In genomic region chr2:98492441-98492840, GRCh38 we compare ENCODE assay signal across 20 cellular contexts. TPM values are rescaled to one million over a fixed set of nuclear protein-coding genes. Genes with fewer than 3 reads are reported as not detected.
A peak's percentile ranks its signal among the peaks of the same experiment; 100 is the strongest.
DNase-seq lines count a peak whose midpoint lies in the region; ATAC-seq and TF ChIP-seq lines count a peak whose summit lies in the region.
"Had no signal": no experiment of that assay in that cellular context is flagged by ENCODE, and none has a peak within 500 bp of the region (broad histone marks: within the 10 kb centered on the region; RNA-seq: fewer than 3 reads in every experiment).

No MANE protein-coding gene starts in this region.

- in situ Hi-C loops in KBM-7 (cut with MboI; ENCODE audit: low pct_unique_long_range_greater_than_20kb, low sequenced_read_pairs) = no loop called here

- ATAC-seq in CD4-positive, CD25-positive, alpha-beta regulatory T cell (ENCODE audit: low read depth in 2 of 2) = no peak
- peak; percentile 45 for ATAC-seq in activated naive CD8-positive, alpha-beta T cell treated with anti-CD3 and anti-CD28 coated beads, Interleukin-2, amount 50 U/mL, for 24 hours
- ATAC-seq: A549, GM23338, PC-3 had no signal

- no peak overlapping the region for H3K27ac ChIP-seq in CD4-positive, CD25-positive, alpha-beta regulatory T cell (ENCODE audit: insufficient read depth, low read length, poor library complexity, severe bottlenecking)
- H3K27ac ChIP-seq in neutrophil = peak overlapping the region; percentile 4
- H3K27ac ChIP-seq: A549, brain microvascular endothelial cell, coronary artery, SJSA1 had no signal

- H3K36me3 Mint-ChIP-seq in activated CD4-positive, alpha-beta memory T cell treated with anti-CD3 and anti-CD28 coated beads for 36 hours = peaks cover 21% of the 10 kb centered on the region
- H3K36me3 Mint-ChIP-seq in activated CD4-positive, alpha-beta memory T cell treated with anti-CD3 and anti-CD28 coated beads, Interleukin-2, amount 10 ng/mL, durations not matched to agents 7 days and 5 days (ENCODE audit: low read depth) = peaks cover 80% of the 10 kb centered on the region
- peaks cover 45% of the 10 kb centered on the region for H3K36me3 Mint-ChIP-seq in CD4-positive, CD25-positive, alpha-beta regulatory T cell
- H3K36me3 Mint-ChIP-seq in activated naive CD8-positive, alpha-beta T cell treated with anti-CD3 and anti-CD28 coated beads, Interleukin-2, amount 50 U/mL, for 24 hours (ENCODE audit: low read depth) = peaks cover 24% of the 10 kb centered on the region

- no peak overlapping the region for H3K4me3 ChIP-seq in CD4-positive, CD25-positive, alpha-beta regulatory T cell (ENCODE audit: low read depth, low read length)
- no peak overlapping the region for H3K4me3 ChIP-seq in neutrophil (ENCODE audit: low read depth in 1 of 2, low read length in 1 of 2)
- H3K4me3 ChIP-seq: A549, coronary artery, GM23338, SJSA1, stomach had no signal

- peaks cover 23% of the 10 kb centered on the region for H3K9me3 Mint-ChIP-seq in activated CD4-positive, alpha-beta memory T cell treated with anti-CD3 and anti-CD28 coated beads for 36 hours
- peaks cover 25% of the 10 kb centered on the region for H3K9me3 Mint-ChIP-seq in activated CD4-positive, alpha-beta memory T cell treated with anti-CD3 and anti-CD28 coated beads, Interleukin-2, amount 10 ng/mL, durations not matched to agents 7 days and 5 days
- peaks cover 0 to 15% (median 7%) of the 10 kb centered on the region in 7 donors for H3K9me3 Mint-ChIP-seq in CD4-positive, CD25-positive, alpha-beta regulatory T cell
- peaks cover 16% of the 10 kb centered on the region for H3K9me3 Mint-ChIP-seq in activated naive CD8-positive, alpha-beta T cell treated with anti-CD3 and anti-CD28 coated beads, Interleukin-2, amount 50 U/mL, for 24 hours

- POLR2A ChIA-PET in activated CD4-positive, alpha-beta memory T cell treated with anti-CD3 and anti-CD28 coated beads for 36 hours (lab: Charles Lee) = no interaction called here
- POLR2A ChIA-PET in activated CD4-positive, alpha-beta memory T cell treated with anti-CD3 and anti-CD28 coated beads, Interleukin-2, amount 10 ng/mL, durations not matched to agents 7 days and 5 days (lab: Charles Lee) = interaction anchor here (1.4 to 1.6 kb wide), 2 partner anchors 11 to 12 kb away, joined by 4 read pairs; no protein-coding TSS in a partner anchor

- peaks cover 14% of the 10 kb centered on the region for H3K4me1 ChIP-seq in CD4-positive, CD25-positive, alpha-beta regulatory T cell (ENCODE audit: control insufficient read depth, insufficient read depth, low read length, poor library complexity, severe bottlenecking)
- H3K4me1 ChIP-seq in neutrophil (ENCODE audit: control insufficient read depth in 1 of 2, insufficient read depth in 1 of 2, low read depth in 1 of 2, low read length in 1 of 2) = peaks cover 25 to 26% of the 10 kb centered on the region in 2 experiments
- H3K4me1 ChIP-seq: A549, SJSA1 had no signal

- CTCF ChIA-PET in activated CD4-positive, alpha-beta memory T cell treated with anti-CD3 and anti-CD28 coated beads for 36 hours (lab: Charles Lee) = interaction anchor here (0.8 kb wide), 1 partner anchor 78 kb away, joined by 3 read pairs; no protein-coding TSS in a partner anchor
- CTCF ChIA-PET in activated CD4-positive, alpha-beta memory T cell treated with anti-CD3 and anti-CD28 coated beads, Interleukin-2, amount 10 ng/mL, durations not matched to agents 7 days and 5 days (lab: Charles Lee) = no interaction called here

- TF ChIP-seq CTCF in neutrophil (IDR thresholded peaks at IDR 0.05) = no peak

- peak overlapping the region; percentile 6 for H3K27ac Mint-ChIP-seq in activated CD4-positive, alpha-beta memory T cell treated with anti-CD3 and anti-CD28 coated beads for 36 hours
- H3K27ac Mint-ChIP-seq in activated CD4-positive, alpha-beta memory T cell treated with anti-CD3 and anti-CD28 coated beads, Interleukin-2, amount 10 ng/mL, durations not matched to agents 7 days and 5 days = no peak overlapping the region
- H3K27ac Mint-ChIP-seq in CD4-positive, CD25-positive, alpha-beta regulatory T cell = peak overlapping the region; percentile 53 to 62 (median 55)
- peak overlapping the region; percentile 14 for H3K27ac Mint-ChIP-seq in activated naive CD8-positive, alpha-beta T cell treated with anti-CD3 and anti-CD28 coated beads, Interleukin-2, amount 50 U/mL, for 24 hours
- H3K27ac Mint-ChIP-seq: activated T-cell treated with anti-CD3 and anti-CD28 coated beads, Interleukin-2, amount 50 U/mL, for 72 hours; GM23338 had no signal

- peaks cover 44% of the 10 kb centered on the region for H3K4me1 Mint-ChIP-seq in activated CD4-positive, alpha-beta memory T cell treated with anti-CD3 and anti-CD28 coated beads for 36 hours (ENCODE audit: low read depth)
- H3K4me1 Mint-ChIP-seq in activated CD4-positive, alpha-beta memory T cell treated with anti-CD3 and anti-CD28 coated beads, Interleukin-2, amount 10 ng/mL, durations not matched to agents 7 days and 5 days = peaks cover 43% of the 10 kb centered on the region
- H3K4me1 Mint-ChIP-seq in CD4-positive, CD25-positive, alpha-beta regulatory T cell = peaks cover 19 to 67% (median 37%) of the 10 kb centered on the region in 4 donors
- peaks cover 44% of the 10 kb centered on the region for H3K4me1 Mint-ChIP-seq in activated naive CD8-positive, alpha-beta T cell treated with anti-CD3 and anti-CD28 coated beads, Interleukin-2, amount 50 U/mL, for 24 hours

- intact Hi-C loops in activated CD4-positive, alpha-beta memory T cell treated with anti-CD3 and anti-CD28 coated beads for 36 hours (cut with micrococcal nuclease) = no loop called here

- no peak overlapping the region for H3K4me3 Mint-ChIP-seq in activated CD4-positive, alpha-beta memory T cell treated with anti-CD3 and anti-CD28 coated beads for 36 hours
- H3K4me3 Mint-ChIP-seq in activated CD4-positive, alpha-beta memory T cell treated with anti-CD3 and anti-CD28 coated beads, Interleukin-2, amount 10 ng/mL, durations not matched to agents 7 days and 5 days = no peak overlapping the region
- H3K4me3 Mint-ChIP-seq in CD4-positive, CD25-positive, alpha-beta regulatory T cell = no peak overlapping the region
- H3K4me3 Mint-ChIP-seq in activated naive CD8-positive, alpha-beta T cell treated with anti-CD3 and anti-CD28 coated beads, Interleukin-2, amount 50 U/mL, for 24 hours = no peak overlapping the region
- H3K4me3 Mint-ChIP-seq: activated T-cell treated with anti-CD3 and anti-CD28 coated beads, Interleukin-2, amount 50 U/mL, for 72 hours; GM23338 had no signal

- DNase-seq in activated CD4-positive, alpha-beta memory T cell treated with anti-CD3 and anti-CD28 coated beads for 36 hours = no peak
- no peak for DNase-seq in activated CD4-positive, alpha-beta memory T cell treated with anti-CD3 and anti-CD28 coated beads, Interleukin-2, amount 10 ng/mL, durations not matched to agents 7 days and 5 days
- no peak for DNase-seq in CD4-positive, CD25-positive, alpha-beta regulatory T cell
- no peak for DNase-seq in activated naive CD8-positive, alpha-beta T cell treated with anti-CD3 and anti-CD28 coated beads, Interleukin-2, amount 50 U/mL, for 24 hours
- DNase-seq in AG08395 (ENCODE audit: low spot score) = no peak
- no peak for DNase-seq in NCI-H446 (lab: John Stamatoyannopoulos, UW)
- DNase-seq in KBM-7 = no peak
- DNase-seq: activated CD4-positive, alpha-beta T cell treated with anti-CD3 and anti-CD28 coated beads, Interleukin-2, amount 50 U/mL, for 4 hours; activated T-cell treated with anti-CD3 and anti-CD28 coated beads, Interleukin-2, amount 50 U/mL, for 72 hours; brain microvascular endothelial cell; mammary epithelial cell; NCI-H1694 treated with DMSO at 0.1 percent for 48 hours; PC-3; stomach; trophoblast cell had no signal

- peaks cover 36% of the 10 kb centered on the region for H3K36me3 ChIP-seq in CD4-positive, CD25-positive, alpha-beta regulatory T cell (ENCODE audit: control insufficient read depth, insufficient read depth, low read length)
- peaks cover 15% of the 10 kb centered on the region for H3K36me3 ChIP-seq in neutrophil
- H3K36me3 ChIP-seq: brain microvascular endothelial cell, SJSA1, stomach had no signal

- peaks cover 10 to 26% of the 10 kb centered on the region in 2 experiments for H3K9me3 ChIP-seq in CD4-positive, CD25-positive, alpha-beta regulatory T cell (ENCODE audit: control insufficient read depth in 2 of 2, low read length in 2 of 2)
- H3K9me3 ChIP-seq in neutrophil = no peaks in the 10 kb centered on the region

- no peaks in the 10 kb centered on the region for H3K27me3 Mint-ChIP-seq in activated CD4-positive, alpha-beta memory T cell treated with anti-CD3 and anti-CD28 coated beads for 36 hours
- no peaks in the 10 kb centered on the region for H3K27me3 Mint-ChIP-seq in activated CD4-positive, alpha-beta memory T cell treated with anti-CD3 and anti-CD28 coated beads, Interleukin-2, amount 10 ng/mL, durations not matched to agents 7 days and 5 days
- no peaks in the 10 kb centered on the region for H3K27me3 Mint-ChIP-seq in CD4-positive, CD25-positive, alpha-beta regulatory T cell
- H3K27me3 Mint-ChIP-seq in activated naive CD8-positive, alpha-beta T cell treated with anti-CD3 and anti-CD28 coated beads, Interleukin-2, amount 50 U/mL, for 24 hours = no peaks in the 10 kb centered on the region

- H3K27me3 ChIP-seq in CD4-positive, CD25-positive, alpha-beta regulatory T cell (ENCODE audit: control insufficient read depth, insufficient read depth, low read length) = no peaks in the 10 kb centered on the region
- no peaks in the 10 kb centered on the region for H3K27me3 ChIP-seq in neutrophil
- H3K27me3 ChIP-seq: brain microvascular endothelial cell, SJSA1, stomach had no signal

RNA-seq across cellular contexts. Expression of gene INPP4A, which starts 47.8 kb away (rescaled TPM):
- total RNA-seq in activated CD4-positive, alpha-beta memory T cell treated with anti-CD3 and anti-CD28 coated beads for 36 hours = 10 to 100 TPM; 40.7 to 42.0 TPM
- total RNA-seq in activated CD4-positive, alpha-beta memory T cell treated with anti-CD3 and anti-CD28 coated beads, Interleukin-2, amount 10 ng/mL, durations not matched to agents 7 days and 5 days = 100 to 1,000 TPM; 123 to 127 TPM
- 106 TPM for total RNA-seq in CD4-positive, CD25-positive, alpha-beta regulatory T cell
- 10 to 100 TPM; 27.9 to 36.3 (median 30.7) TPM for polyA plus RNA-seq in CD4-positive, CD25-positive, alpha-beta regulatory T cell
